In genomic region chr17:81438024-81438664, GRCh38 we compare ENCODE assay signal across 1 cellular context.
TF ChIP-seq lines count a peak whose summit lies in the region.

No MANE protein-coding gene starts in this region.

TF ChIP-seq in H1, 55 proteins besides CTCF, POLR2A, EP300 and RAD21 (continued from another document):
- no peak for TF ChIP-seq NANOG (IDR thresholded peaks at IDR 0.05; ENCODE audit: insufficient read depth, low read depth, low read length, poor library complexity, severe bottlenecking)
- TF ChIP-seq CHD1 (IDR thresholded peaks at IDR 0.05; ENCODE audit: low read depth, low read length) = no peak
- no peak for TF ChIP-seq TAF7 (optimal IDR thresholded peaks at IDR 0.05; ENCODE audit: borderline replicate concordance, low read depth, low read length)
- TF ChIP-seq POU5F1 (IDR thresholded peaks at IDR 0.05; ENCODE audit: low read depth, low read length) = no peak
- no peak for TF ChIP-seq USF2 (IDR thresholded peaks at IDR 0.05; ENCODE audit: low read length)
- TF ChIP-seq CREB1 (IDR thresholded peaks at IDR 0.05) = no peak
- TF ChIP-seq, protein P1, sequence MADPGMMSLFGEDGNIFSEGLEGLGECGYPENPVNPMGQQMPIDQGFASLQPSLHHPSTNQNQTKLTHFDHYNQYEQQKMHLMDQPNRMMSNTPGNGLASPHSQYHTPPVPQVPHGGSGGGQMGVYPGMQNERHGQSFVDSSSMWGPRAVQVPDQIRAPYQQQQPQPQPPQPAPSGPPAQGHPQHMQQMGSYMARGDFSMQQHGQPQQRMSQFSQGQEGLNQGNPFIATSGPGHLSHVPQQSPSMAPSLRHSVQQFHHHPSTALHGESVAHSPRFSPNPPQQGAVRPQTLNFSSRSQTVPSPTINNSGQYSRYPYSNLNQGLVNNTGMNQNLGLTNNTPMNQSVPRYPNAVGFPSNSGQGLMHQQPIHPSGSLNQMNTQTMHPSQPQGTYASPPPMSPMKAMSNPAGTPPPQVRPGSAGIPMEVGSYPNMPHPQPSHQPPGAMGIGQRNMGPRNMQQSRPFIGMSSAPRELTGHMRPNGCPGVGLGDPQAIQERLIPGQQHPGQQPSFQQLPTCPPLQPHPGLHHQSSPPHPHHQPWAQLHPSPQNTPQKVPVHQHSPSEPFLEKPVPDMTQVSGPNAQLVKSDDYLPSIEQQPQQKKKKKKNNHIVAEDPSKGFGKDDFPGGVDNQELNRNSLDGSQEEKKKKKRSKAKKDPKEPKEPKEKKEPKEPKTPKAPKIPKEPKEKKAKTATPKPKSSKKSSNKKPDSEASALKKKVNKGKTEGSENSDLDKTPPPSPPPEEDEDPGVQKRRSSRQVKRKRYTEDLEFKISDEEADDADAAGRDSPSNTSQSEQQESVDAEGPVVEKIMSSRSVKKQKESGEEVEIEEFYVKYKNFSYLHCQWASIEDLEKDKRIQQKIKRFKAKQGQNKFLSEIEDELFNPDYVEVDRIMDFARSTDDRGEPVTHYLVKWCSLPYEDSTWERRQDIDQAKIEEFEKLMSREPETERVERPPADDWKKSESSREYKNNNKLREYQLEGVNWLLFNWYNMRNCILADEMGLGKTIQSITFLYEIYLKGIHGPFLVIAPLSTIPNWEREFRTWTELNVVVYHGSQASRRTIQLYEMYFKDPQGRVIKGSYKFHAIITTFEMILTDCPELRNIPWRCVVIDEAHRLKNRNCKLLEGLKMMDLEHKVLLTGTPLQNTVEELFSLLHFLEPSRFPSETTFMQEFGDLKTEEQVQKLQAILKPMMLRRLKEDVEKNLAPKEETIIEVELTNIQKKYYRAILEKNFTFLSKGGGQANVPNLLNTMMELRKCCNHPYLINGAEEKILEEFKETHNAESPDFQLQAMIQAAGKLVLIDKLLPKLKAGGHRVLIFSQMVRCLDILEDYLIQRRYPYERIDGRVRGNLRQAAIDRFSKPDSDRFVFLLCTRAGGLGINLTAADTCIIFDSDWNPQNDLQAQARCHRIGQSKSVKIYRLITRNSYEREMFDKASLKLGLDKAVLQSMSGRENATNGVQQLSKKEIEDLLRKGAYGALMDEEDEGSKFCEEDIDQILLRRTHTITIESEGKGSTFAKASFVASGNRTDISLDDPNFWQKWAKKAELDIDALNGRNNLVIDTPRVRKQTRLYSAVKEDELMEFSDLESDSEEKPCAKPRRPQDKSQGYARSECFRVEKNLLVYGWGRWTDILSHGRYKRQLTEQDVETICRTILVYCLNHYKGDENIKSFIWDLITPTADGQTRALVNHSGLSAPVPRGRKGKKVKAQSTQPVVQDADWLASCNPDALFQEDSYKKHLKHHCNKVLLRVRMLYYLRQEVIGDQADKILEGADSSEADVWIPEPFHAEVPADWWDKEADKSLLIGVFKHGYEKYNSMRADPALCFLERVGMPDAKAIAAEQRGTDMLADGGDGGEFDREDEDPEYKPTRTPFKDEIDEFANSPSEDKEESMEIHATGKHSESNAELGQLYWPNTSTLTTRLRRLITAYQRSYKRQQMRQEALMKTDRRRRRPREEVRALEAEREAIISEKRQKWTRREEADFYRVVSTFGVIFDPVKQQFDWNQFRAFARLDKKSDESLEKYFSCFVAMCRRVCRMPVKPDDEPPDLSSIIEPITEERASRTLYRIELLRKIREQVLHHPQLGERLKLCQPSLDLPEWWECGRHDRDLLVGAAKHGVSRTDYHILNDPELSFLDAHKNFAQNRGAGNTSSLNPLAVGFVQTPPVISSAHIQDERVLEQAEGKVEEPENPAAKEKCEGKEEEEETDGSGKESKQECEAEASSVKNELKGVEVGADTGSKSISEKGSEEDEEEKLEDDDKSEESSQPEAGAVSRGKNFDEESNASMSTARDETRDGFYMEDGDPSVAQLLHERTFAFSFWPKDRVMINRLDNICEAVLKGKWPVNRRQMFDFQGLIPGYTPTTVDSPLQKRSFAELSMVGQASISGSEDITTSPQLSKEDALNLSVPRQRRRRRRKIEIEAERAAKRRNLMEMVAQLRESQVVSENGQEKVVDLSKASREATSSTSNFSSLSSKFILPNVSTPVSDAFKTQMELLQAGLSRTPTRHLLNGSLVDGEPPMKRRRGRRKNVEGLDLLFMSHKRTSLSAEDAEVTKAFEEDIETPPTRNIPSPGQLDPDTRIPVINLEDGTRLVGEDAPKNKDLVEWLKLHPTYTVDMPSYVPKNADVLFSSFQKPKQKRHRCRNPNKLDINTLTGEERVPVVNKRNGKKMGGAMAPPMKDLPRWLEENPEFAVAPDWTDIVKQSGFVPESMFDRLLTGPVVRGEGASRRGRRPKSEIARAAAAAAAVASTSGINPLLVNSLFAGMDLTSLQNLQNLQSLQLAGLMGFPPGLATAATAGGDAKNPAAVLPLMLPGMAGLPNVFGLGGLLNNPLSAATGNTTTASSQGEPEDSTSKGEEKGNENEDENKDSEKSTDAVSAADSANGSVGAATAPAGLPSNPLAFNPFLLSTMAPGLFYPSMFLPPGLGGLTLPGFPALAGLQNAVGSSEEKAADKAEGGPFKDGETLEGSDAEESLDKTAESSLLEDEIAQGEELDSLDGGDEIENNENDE (IDR thresholded peaks at IDR 0.05; ENCODE audit: insufficient replicate concordance, low read length) = no peak
- no peak for TF ChIP-seq BACH1 (IDR thresholded peaks at IDR 0.05; ENCODE audit: low read length)
